In genomic region chr1:198776602-198777029, GRCh38 we compare ENCODE assay signal across 8 cellular contexts.
DNase-seq lines count a peak whose midpoint lies in the region; ATAC-seq and TF ChIP-seq lines count a peak whose summit lies in the region.

No MANE protein-coding gene starts in this region.

- no peaks in the 10 kb centered on the region for H3K79me2 ChIP-seq in MM.1S (ENCODE audit: low read length)

- H3K9me3 ChIP-seq in RWPE2 (ENCODE audit: severe bottlenecking): no peaks in the 10 kb centered on the region
- no peaks in the 10 kb centered on the region for H3K9me3 ChIP-seq in MM.1S (replicated peaks; ENCODE audit: insufficient read depth, low read length)

- H3K27me3 ChIP-seq in RWPE2 (ENCODE audit: insufficient read depth, poor library complexity, severe bottlenecking) (no peaks in the 10 kb centered on the region), MM.1S (replicated peaks; ENCODE audit: insufficient read depth, low read length) (no peaks in the 10 kb centered on the region)

- no peaks in the 10 kb centered on the region for H3K36me3 ChIP-seq in RWPE2 (ENCODE audit: low read depth)
- H3K36me3 ChIP-seq in MM.1S (replicated peaks; ENCODE audit: insufficient read depth, low read length): no peaks in the 10 kb centered on the region

- TF ChIP-seq CTCF in RWPE2 (IDR thresholded peaks at IDR 0.05; ENCODE audit: poor library complexity, severe bottlenecking): no peak
- TF ChIP-seq CTCF in fibroblast of villous mesenchyme (IDR thresholded peaks at IDR 0.05; ENCODE audit: insufficient read depth, low read depth, low read length): no peak
- TF ChIP-seq CTCF in coronary artery (IDR thresholded peaks at IDR 0.05): no peak
- TF ChIP-seq CTCF in MM.1S (IDR thresholded peaks at IDR 0.05; ENCODE audit: low read length): no peak

- H2AFZ ChIP-seq in MM.1S (ENCODE audit: low read length): no peak overlapping the region

- H3K4me3 ChIP-seq in RWPE2 (ENCODE audit: severe bottlenecking) (no peak overlapping the region), fibroblast of villous mesenchyme (ENCODE audit: low read depth, low read length) (no peak overlapping the region), coronary artery (no peak overlapping the region), MM.1S (ENCODE audit: low read length) (no peak overlapping the region)

- ATAC-seq in GM19463 (IDR thresholded peaks at IDR 0.05; ENCODE audit: unreplicated experiment): peak; percentile 66
- peak; percentile 97 for ATAC-seq in RWPE2 (ENCODE audit: low read depth)

- H3K9ac ChIP-seq in MM.1S (ENCODE audit: low read length): no peak overlapping the region

- peaks cover 16% of the 10 kb centered on the region for H3K4me1 ChIP-seq in RWPE2 (ENCODE audit: insufficient read depth, poor library complexity, severe bottlenecking)
- H3K4me1 ChIP-seq in MM.1S (ENCODE audit: low read length): peaks cover 19% of the 10 kb centered on the region

- H3F3A ChIP-seq in MM.1S (ENCODE audit: insufficient read depth, low read length): no peaks in the 10 kb centered on the region

- no peaks in the 10 kb centered on the region for H4K20me1 ChIP-seq in MM.1S (ENCODE audit: insufficient read depth, low read length)

- H3K27ac ChIP-seq in RWPE2 (ENCODE audit: poor library complexity, severe bottlenecking): peak overlapping the region; percentile 89
- peak overlapping the region in 1 of 2 donors; percentile 77 for H3K27ac ChIP-seq in coronary artery
- no peak overlapping the region for H3K27ac ChIP-seq in MM.1S (ENCODE audit: low read length)

- DNase-seq in RWPE2 (ENCODE audit: low spot score) (no peak), fibroblast of villous mesenchyme (ENCODE audit: low read depth) (peak; percentile 97), pulmonary artery endothelial cell (ENCODE audit: low read depth, low spot score) (peak; percentile 97), coronary artery (ENCODE audit: low spot score) (no peak), D341Med (ENCODE audit: low spot score) (no peak), NCI-H1417 (lab: John Stamatoyannopoulos, UW) (no peak), MM.1S (no peak)

- no peak overlapping the region for H3K4me2 ChIP-seq in MM.1S (ENCODE audit: low read depth, low read length)

- no peaks in the 10 kb centered on the region for H3K9me2 ChIP-seq in MM.1S (replicated peaks; ENCODE audit: insufficient read depth, low read length)

Comparison
In these comparisons a context has a peak if more than half of its experiments do, and no peak if none do; other contexts are left out.
1. DNase-seq: peak in fibroblast of villous mesenchyme (single experiment) and pulmonary artery endothelial cell (single experiment); none in RWPE2 (single experiment), coronary artery (single experiment), D341Med (single experiment), NCI-H1417 (0 of 3) and MM.1S (single experiment).